1 cellular context compared by ENCODE assay signal in the genomic region with DNA sequence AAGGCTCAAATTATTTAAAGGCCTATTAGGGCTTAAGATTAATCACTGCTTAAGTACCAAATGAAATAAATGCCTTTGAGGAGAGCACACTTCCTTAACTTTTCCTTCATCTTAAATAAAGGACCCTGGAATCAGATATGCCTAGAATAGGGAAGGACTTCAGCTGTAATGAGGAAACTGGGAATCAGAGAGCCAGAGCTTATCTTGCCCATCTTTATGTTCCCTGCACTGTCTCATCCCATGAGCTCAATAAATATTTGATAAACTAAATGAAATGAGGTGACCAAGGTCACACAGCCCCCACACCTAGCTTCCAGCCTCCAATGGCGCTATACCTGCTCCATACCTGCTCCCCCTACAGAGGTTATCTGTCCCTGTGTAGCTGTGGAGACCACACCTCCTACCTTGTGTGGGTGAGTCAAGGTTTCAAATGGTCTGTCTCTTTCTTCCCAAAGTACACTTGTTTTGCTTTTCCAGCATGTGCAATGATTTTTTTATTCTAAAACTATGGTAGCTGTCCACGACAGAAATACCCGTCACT.
TF ChIP-seq lines count a peak whose summit lies in the region.

No MANE protein-coding gene starts in this region.

TF ChIP-seq in HepG2, 621 proteins besides CTCF, POLR2A, EP300 and RAD21 (continued from another document):
- TF ChIP-seq HOXA3 (CRISPR knock-in tag; IDR thresholded peaks at IDR 0.05) (0 out of 2 replicates have a peak, but pooled peaks have one; percentile 15), ZNF510 (CRISPR knock-in tag; IDR thresholded peaks at IDR 0.05; ENCODE audit: low read depth) (no peak), HDAC2 (CRISPR knock-in tag; IDR thresholded peaks at IDR 0.05) (no peak), ISL2 (CRISPR knock-in tag; IDR thresholded peaks at IDR 0.05) (0 out of 2 replicates have a peak, but pooled peaks have one; percentile 23), KLF16 (CRISPR knock-in tag; IDR thresholded peaks at IDR 0.05) (no peak)
